ENCODE assay signal across 11 cellular contexts in genomic region chr4:24795666-24796381, GRCh38. TPM values are rescaled to one million over a fixed set of nuclear protein-coding genes. Genes with fewer than 3 reads are reported as not detected.
DNase-seq lines count a peak whose midpoint lies in the region; ATAC-seq, FAIRE-seq and TF ChIP-seq lines count a peak whose summit lies in the region.
"Had no signal": no experiment of that assay in that cellular context is flagged by ENCODE, and none has a peak within 500 bp of the region (broad histone marks: within the 10 kb centered on the region; RNA-seq: fewer than 3 reads in every experiment).

No MANE protein-coding gene starts in this region.

- H3K27ac Mint-ChIP-seq in neural progenitor cell, result peak overlapping the region; percentile 91
- H3K27ac Mint-ChIP-seq: activated CD4-positive, alpha-beta memory T cell treated with anti-CD3 and anti-CD28 coated beads, Interleukin-2, amount 10 ng/mL, durations not matched to agents 7 days and 5 days had no signal

- H3K27me3 Mint-ChIP-seq in neural progenitor cell (ENCODE audit: insufficient read depth, low read depth), result peaks cover 9% of the 10 kb centered on the region

- no peaks in the 10 kb centered on the region for H4K20me1 ChIP-seq in neural progenitor cell (ENCODE audit: low read depth)

- intact Hi-C loops in uterus (cut with DNase I; ENCODE audit: low total_unique reads), result no loop called here

- H3K9ac ChIP-seq in adipocyte (ENCODE audit: low read length) (peak overlapping the region; percentile 96), neural progenitor cell (no peak overlapping the region)

- H3K36me3 Mint-ChIP-seq in neural progenitor cell, result peaks cover 2% of the 10 kb centered on the region

- TF ChIP-seq EP300 in gastroesophageal sphincter (IDR thresholded peaks at IDR 0.05), result no peak

- H3K27ac ChIP-seq in gastroesophageal sphincter (peak overlapping the region; percentile 93 to 97 (median 94)), neural progenitor cell (no peak overlapping the region), uterus (peak overlapping the region; percentile 88 to 92)

- H3K4me3 Mint-ChIP-seq in neural progenitor cell, result peak overlapping the region; percentile 8
- H3K4me3 Mint-ChIP-seq: activated CD4-positive, alpha-beta memory T cell treated with anti-CD3 and anti-CD28 coated beads, Interleukin-2, amount 10 ng/mL, durations not matched to agents 7 days and 5 days had no signal

- peak overlapping the region; percentile 88 for H2AFZ ChIP-seq in neural progenitor cell (replicated peaks)

- H3K9me3 Mint-ChIP-seq in neural progenitor cell, result peaks cover 6% of the 10 kb centered on the region
- H3K9me3 Mint-ChIP-seq: activated CD4-positive, alpha-beta memory T cell treated with anti-CD3 and anti-CD28 coated beads, Interleukin-2, amount 10 ng/mL, durations not matched to agents 7 days and 5 days had no signal

- H3K4me3 ChIP-seq in adipocyte (ENCODE audit: low read length), result peak overlapping the region; percentile 92
- peak overlapping the region; percentile 47 to 58 for H3K4me3 ChIP-seq in gastroesophageal sphincter
- peak overlapping the region; percentile 37 for H3K4me3 ChIP-seq in neural progenitor cell
- peak overlapping the region; percentile 26 to 39 for H3K4me3 ChIP-seq in uterus

- WGBS in gastroesophageal sphincter (ENCODE audit: low coverage in 1 of 2), 2 donors, result 23 to 37% methylated on average over 2 to 8 of the region's 9 CpGs

- ATAC-seq in gastroesophageal sphincter, result peak; percentile 20

- TF ChIP-seq POLR2A in gastroesophageal sphincter (IDR thresholded peaks at IDR 0.05) (no peak), uterus (IDR thresholded peaks at IDR 0.05) (no peak)

- TF ChIP-seq CTCF in gastroesophageal sphincter (IDR thresholded peaks at IDR 0.05) (no peak), neural progenitor cell (IDR thresholded peaks at IDR 0.05) (no peak), uterus (IDR thresholded peaks at IDR 0.05) (no peak)

- H3F3A ChIP-seq in neural progenitor cell (ENCODE audit: low read depth), result no peaks in the 10 kb centered on the region

- peaks cover 43% of the 10 kb centered on the region for H3K4me1 ChIP-seq in adipocyte (ENCODE audit: control insufficient read depth, insufficient read depth, low read length)
- H3K4me1 ChIP-seq in gastroesophageal sphincter, result peaks cover 0 to 72% (median 14%) of the 10 kb centered on the region in 3 donors
- peaks cover 9% of the 10 kb centered on the region for H3K4me1 ChIP-seq in neural progenitor cell
- no peaks in the 10 kb centered on the region for H3K4me1 ChIP-seq in uterus

- FAIRE-seq in HTR-8/SVneo (lab: Jason Lieb, UNC), result no peak
- FAIRE-seq: keratinocyte had no signal

- H3K4me2 ChIP-seq in neural progenitor cell, result peak overlapping the region; percentile 75

- DNase-seq in adipocyte (ENCODE audit: low read depth) (no peak), neural progenitor cell (ENCODE audit: low spot score) (no peak), uterus (no peak), T-helper 9 cell (no peak), HTR-8/SVneo (ENCODE audit: insufficient read length, low spot score) (no peak)
- no peak for DNase-seq in activated CD8-positive, alpha-beta memory T cell treated with anti-CD3 and anti-CD28 coated beads, Interleukin-2, amount 50 U/mL, for 4 hours
- DNase-seq: activated CD4-positive, alpha-beta memory T cell treated with anti-CD3 and anti-CD28 coated beads, Interleukin-2, amount 10 ng/mL, durations not matched to agents 7 days and 5 days; MV-4-11 had no signal

- H3K36me3 ChIP-seq in adipocyte (ENCODE audit: control insufficient read depth, insufficient read depth, low read length, severe bottlenecking) (no peaks in the 10 kb centered on the region), gastroesophageal sphincter (peaks cover 0 to 4% of the 10 kb centered on the region in 2 donors), neural progenitor cell (no peaks in the 10 kb centered on the region), uterus (no peaks in the 10 kb centered on the region)

- H3K4me1 Mint-ChIP-seq in neural progenitor cell, result peaks cover 22% of the 10 kb centered on the region
- H3K4me1 Mint-ChIP-seq: activated CD4-positive, alpha-beta memory T cell treated with anti-CD3 and anti-CD28 coated beads, Interleukin-2, amount 10 ng/mL, durations not matched to agents 7 days and 5 days had no signal

- H3K79me2 ChIP-seq in neural progenitor cell (ENCODE audit: low read depth), result no peaks in the 10 kb centered on the region

- H3K27me3 ChIP-seq in adipocyte (replicated peaks; ENCODE audit: control insufficient read depth, insufficient read depth, low read length) (no peaks in the 10 kb centered on the region), gastroesophageal sphincter (no peaks in the 10 kb centered on the region), neural progenitor cell (peaks cover 64% of the 10 kb centered on the region), uterus (no peaks in the 10 kb centered on the region)

- no peaks in the 10 kb centered on the region for H3K9me3 ChIP-seq in adipocyte (ENCODE audit: control insufficient read depth, low read length)
- no peaks in the 10 kb centered on the region for H3K9me3 ChIP-seq in gastroesophageal sphincter
- H3K9me3 ChIP-seq in neural progenitor cell (ENCODE audit: low read depth), result no peaks in the 10 kb centered on the region
- H3K9me3 ChIP-seq in uterus, result no peaks in the 10 kb centered on the region

RNA-seq across cellular contexts. Expression of gene SOD3, which starts 0.5 kb away (rescaled TPM):
- 100 to 1,000 TPM; 199 to 801 (median 448) TPM for total RNA-seq in gastroesophageal sphincter
- 0.11 and 1.6 TPM in 2 replicates for total RNA-seq in neural progenitor cell (ENCODE audit: low replicate concordance)
- total RNA-seq in uterus, result 10 to 100 TPM; 34.4 to 78.6 (median 68.0) TPM
- total RNA-seq: activated CD4-positive, alpha-beta memory T cell treated with anti-CD3 and anti-CD28 coated beads, Interleukin-2, amount 10 ng/mL, durations not matched to agents 7 days and 5 days; bronchial epithelial cell had no signal

Comparison
In these comparisons a context has a peak if more than half of its experiments do, and no peak if none do; other contexts are left out.
1. H3K4me3 ChIP-seq: peak in every context shown above with its lines; median percentile 92 in adipocyte; 52 in gastroesophageal sphincter; 37 in neural progenitor cell; 32 in uterus.
2. RNA of gene SOD3, which starts 0.5 kb away (total RNA-seq): 199 to 801 TPM in gastroesophageal sphincter and 34.4 to 78.6 TPM in uterus; 0.11 to 1.6 TPM in neural progenitor cell; every median in the first group is over 10 times any median in the second.